In genomic region chr5:156401802-156402201, GRCh38 we compare ENCODE assay signal across 10 cellular contexts.
DNase-seq lines count a peak whose midpoint lies in the region; ATAC-seq and TF ChIP-seq lines count a peak whose summit lies in the region.
"Had no signal": no experiment of that assay in that cellular context is flagged by ENCODE, and none has a peak within 500 bp of the region (broad histone marks: within the 10 kb centered on the region; RNA-seq: fewer than 3 reads in every experiment).

No MANE protein-coding gene starts in this region.

- H3K36me3 ChIP-seq in OCI-LY3 (replicated peaks; ENCODE audit: low read depth, low read length) (no peaks in the 10 kb centered on the region), BE2C (no peaks in the 10 kb centered on the region)
- H3K36me3 ChIP-seq: BLaER1 had no signal

- DNase-seq in GM12864 (ENCODE audit: low read depth) (no peak), SKM-1 (lab: John Stamatoyannopoulos, UW; ENCODE audit: unreplicated experiment) (no peak), BE2C (no peak), NCI-H526 treated with DMSO at 0.1 percent for 48 hours (lab: John Stamatoyannopoulos, UW) (no peak), HuH-7.5 (ENCODE audit: low spot score) (no peak)
- DNase-seq: posterior cingulate gyrus had no signal

- H3K27me3 ChIP-seq in OCI-LY3 (ENCODE audit: low read depth, low read length) = no peaks in the 10 kb centered on the region
- H3K27me3 ChIP-seq in BE2C = no peaks in the 10 kb centered on the region
- H3K27me3 ChIP-seq: BLaER1 had no signal

- no peaks in the 10 kb centered on the region for H3K9me3 ChIP-seq in OCI-LY3 (ENCODE audit: insufficient read depth, low read length)
- no peaks in the 10 kb centered on the region for H3K9me3 ChIP-seq in BE2C
- H3K9me3 ChIP-seq: BLaER1 had no signal

- ATAC-seq in GM18907 (IDR thresholded peaks at IDR 0.05; ENCODE audit: unreplicated experiment) = peak; percentile 3
- ATAC-seq in HG02798 (IDR thresholded peaks at IDR 0.05; ENCODE audit: poor library complexity, unreplicated experiment) = peak; percentile 13

- TF ChIP-seq CTCF in GM12864 (IDR thresholded peaks at IDR 0.05; ENCODE audit: low read depth, low read length, missing control alignments) (no peak), OCI-LY3 (IDR thresholded peaks at IDR 0.05; ENCODE audit: low read depth, low read length) (no peak), BE2C (IDR thresholded peaks at IDR 0.05; ENCODE audit: low read depth, low read length) (no peak)

- no peak overlapping the region; the same call in 1 of the 2 replicates for H2AFZ ChIP-seq in OCI-LY3 (ENCODE audit: low read depth, low read length)

- H4K20me1 ChIP-seq in OCI-LY3 (ENCODE audit: insufficient read depth, low read length) = no peaks in the 10 kb centered on the region
- H4K20me1 ChIP-seq: BLaER1 had no signal

- H3K4me3 ChIP-seq in GM12864 (ENCODE audit: low read depth, low read length) (peak overlapping the region; percentile 30; the same call in 1 of the 2 replicates), OCI-LY3 (ENCODE audit: low read length) (peak overlapping the region; percentile 75), BE2C (ENCODE audit: low read depth, low read length) (no peak overlapping the region)
- H3K4me3 ChIP-seq: BLaER1 had no signal

- H3K9ac ChIP-seq in OCI-LY3 (ENCODE audit: low read length) = no peak overlapping the region
- H3K9ac ChIP-seq: BLaER1 had no signal

- H3K27ac ChIP-seq in OCI-LY3 (ENCODE audit: low read length) = peak overlapping the region; percentile 53
- H3K27ac ChIP-seq: BLaER1 had no signal

- H3K79me2 ChIP-seq in OCI-LY3 (ENCODE audit: low read length) = no peaks in the 10 kb centered on the region

- H3K4me1 ChIP-seq in OCI-LY3 (ENCODE audit: low read length) (peaks cover 18% of the 10 kb centered on the region), BE2C (no peaks in the 10 kb centered on the region)

- peak overlapping the region; percentile 96 for H3K4me2 ChIP-seq in OCI-LY3 (ENCODE audit: low read length)
